In genomic region chr12:104064031-104064841, GRCh38 we compare ENCODE assay signal across 1 cellular context.
A peak's percentile ranks its signal among the peaks of the same experiment; 100 is the strongest.
TF ChIP-seq lines count a peak whose summit lies in the region.

HCFC2 (plus strand) TSS chr12:104064531; CDS start chr12:104064561, 30 bp downstream.

TF ChIP-seq in HepG2, 621 proteins besides CTCF, POLR2A, EP300 and RAD21 (continued from another document and continues in another):
- TF ChIP-seq ZNF646 (CRISPR knock-in tag; IDR thresholded peaks at IDR 0.05), result no peak
- TF ChIP-seq AGO2 (optimal IDR thresholded peaks at IDR 0.05; ENCODE audit: low read depth, low read length), result peak; percentile 47
- TF ChIP-seq ZBTB14 (CRISPR knock-in tag; IDR thresholded peaks at IDR 0.05), result 0 out of 2 replicates have a peak, but pooled peaks have one; percentile 27
- TF ChIP-seq ZBTB37 (CRISPR knock-in tag; IDR thresholded peaks at IDR 0.05), result no peak
- TF ChIP-seq GMEB2 (CRISPR knock-in tag; IDR thresholded peaks at IDR 0.05; ENCODE audit: low read depth), result no peak
- TF ChIP-seq FLYWCH1 (CRISPR knock-in tag; IDR thresholded peaks at IDR 0.05), result no peak
- TF ChIP-seq ZNF607 (CRISPR knock-in tag; IDR thresholded peaks at IDR 0.05; ENCODE audit: borderline replicate concordance), result peak; percentile 20; the same call in 1 of the 2 replicates
- no peak for TF ChIP-seq STAG1 (CRISPR knock-in tag; IDR thresholded peaks at IDR 0.05)
- no peak for TF ChIP-seq NCOR1 (IDR thresholded peaks at IDR 0.05; ENCODE audit: borderline replicate concordance, low read length)
- TF ChIP-seq KLF13 (CRISPR knock-in tag; IDR thresholded peaks at IDR 0.05), result peak; percentile 39; the same call in 1 of the 2 replicates
- TF ChIP-seq RARA (CRISPR knock-in tag; IDR thresholded peaks at IDR 0.05), result 0 out of 2 replicates have a peak, but pooled peaks have one; percentile 7
- no peak for TF ChIP-seq PRDM15 (CRISPR knock-in tag; IDR thresholded peaks at IDR 0.05)
- TF ChIP-seq CSRNP2 (CRISPR knock-in tag; conservative IDR thresholded peaks at IDR 0.05; ENCODE audit: low read depth), result no peak
- peak; percentile 93 for TF ChIP-seq KMT2A (CRISPR knock-in tag; IDR thresholded peaks at IDR 0.05)
- peak; percentile 74; the same call in 1 of the 2 replicates for TF ChIP-seq HES4 (CRISPR knock-in tag; IDR thresholded peaks at IDR 0.05; ENCODE audit: borderline replicate concordance)
- TF ChIP-seq TFAP4 (IDR thresholded peaks at IDR 0.05; ENCODE audit: borderline replicate concordance, low read depth), result peak; percentile 98
- TF ChIP-seq JUNB (CRISPR knock-in tag; IDR thresholded peaks at IDR 0.05; ENCODE audit: borderline replicate concordance), result no peak
- TF ChIP-seq SNRNP70 (IDR thresholded peaks at IDR 0.05; ENCODE audit: low read depth, low read length), result no peak
- peak; percentile 69 for TF ChIP-seq ZSCAN25 (CRISPR knock-in tag; IDR thresholded peaks at IDR 0.05)
- TF ChIP-seq ARNT (IDR thresholded peaks at IDR 0.05), result no peak
- 0 out of 2 replicates have a peak, but pooled peaks have one; percentile 73 for TF ChIP-seq ZNF878 (CRISPR knock-in tag; IDR thresholded peaks at IDR 0.05)
- TF ChIP-seq BCL3 (CRISPR knock-in tag; IDR thresholded peaks at IDR 0.05), result peak; percentile 77; the same call in 1 of the 2 replicates
- peak; percentile 54 for TF ChIP-seq ZNF777 (CRISPR knock-in tag; IDR thresholded peaks at IDR 0.05)
- no peak for TF ChIP-seq TAF15 (IDR thresholded peaks at IDR 0.05; ENCODE audit: low read depth, low read length, poor library complexity, severe bottlenecking)
- no peak; the same call in 1 of the 2 replicates for TF ChIP-seq PPARG (CRISPR knock-in tag; conservative IDR thresholded peaks at IDR 0.05)
- TF ChIP-seq NBN (conservative IDR thresholded peaks at IDR 0.05), result no peak
- TF ChIP-seq ZNF792 (CRISPR knock-in tag; IDR thresholded peaks at IDR 0.05), result 0 out of 2 replicates have a peak, but pooled peaks have one; percentile 21
- TF ChIP-seq HBP1 (CRISPR knock-in tag; IDR thresholded peaks at IDR 0.05; ENCODE audit: low read depth), result peak; percentile 35; the same call in 1 of the 2 replicates
- peak; percentile 82 for TF ChIP-seq YEATS4 (CRISPR knock-in tag; IDR thresholded peaks at IDR 0.05; ENCODE audit: borderline replicate concordance)
- no peak for TF ChIP-seq ZFP1 (CRISPR knock-in tag; IDR thresholded peaks at IDR 0.05)
- TF ChIP-seq CBFB (CRISPR knock-in tag; IDR thresholded peaks at IDR 0.05), result peak; percentile 87
- peak; percentile 43 for TF ChIP-seq MED1 (CRISPR knock-in tag; IDR thresholded peaks at IDR 0.05)
- no peak for TF ChIP-seq REXO4 (CRISPR knock-in tag; IDR thresholded peaks at IDR 0.05; ENCODE audit: borderline replicate concordance)
- peak; percentile 84 for TF ChIP-seq MEIS2 (CRISPR knock-in tag; IDR thresholded peaks at IDR 0.05)
- peak; percentile 81 for TF ChIP-seq ATF7-NPFF (CRISPR knock-in tag; IDR thresholded peaks at IDR 0.05; ENCODE audit: low read depth)
- TF ChIP-seq MNT (IDR thresholded peaks at IDR 0.05), result peak; percentile 31
- peak; percentile 65; the same call in 1 of the 2 replicates for TF ChIP-seq ZNF563 (CRISPR knock-in tag; IDR thresholded peaks at IDR 0.05)
- TF ChIP-seq ZNF432 (CRISPR knock-in tag; IDR thresholded peaks at IDR 0.05; ENCODE audit: borderline replicate concordance), result no peak
- TF ChIP-seq JARID2 (CRISPR knock-in tag; IDR thresholded peaks at IDR 0.05; ENCODE audit: insufficient replicate concordance), result no peak
